8 cellular contexts compared by ENCODE assay signal in the genomic region with DNA sequence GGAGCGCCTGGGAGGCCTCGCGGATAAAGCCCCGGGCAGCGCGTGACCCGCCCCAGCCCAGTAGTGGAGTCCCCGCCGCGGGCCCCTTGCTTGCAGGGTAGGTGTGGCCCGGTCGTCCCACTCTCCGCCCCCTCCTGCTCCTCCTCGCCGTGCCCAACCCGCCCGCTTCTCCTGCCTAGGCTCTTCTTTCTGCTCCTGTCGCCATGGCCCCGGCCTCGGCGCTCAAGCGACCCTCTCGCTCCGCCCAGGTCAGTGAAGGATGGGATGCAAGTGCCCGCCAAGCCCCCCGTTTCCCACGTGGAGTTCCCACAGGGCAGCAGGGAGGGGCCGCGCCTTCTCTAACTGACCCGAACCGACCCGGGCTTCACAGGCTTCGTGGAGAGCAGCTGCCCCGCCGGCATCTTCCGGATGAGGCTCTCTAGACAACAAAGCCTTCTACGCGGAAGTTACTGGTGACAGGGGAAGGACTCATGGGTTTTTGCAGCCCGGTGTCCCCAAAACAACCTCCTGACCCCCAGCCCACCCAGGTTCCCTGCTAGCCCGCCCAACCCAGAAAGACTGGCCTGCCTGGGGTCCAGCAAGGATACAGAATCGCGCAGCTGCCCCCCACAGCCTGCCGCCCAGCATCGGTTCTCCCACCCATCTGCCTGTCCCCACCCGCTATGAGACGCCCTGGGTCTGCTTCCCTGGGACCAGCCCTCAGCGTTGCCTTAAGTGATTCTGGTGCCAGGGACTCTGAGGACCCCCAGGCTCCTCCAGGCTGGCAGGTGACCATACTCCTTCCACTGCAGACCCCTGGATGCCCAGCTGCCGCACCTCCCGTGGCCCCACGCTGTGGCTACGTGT. TPM values are rescaled to one million over a fixed set of nuclear protein-coding genes. Genes with fewer than 3 reads are reported as not detected.
DNase-seq lines count a peak whose midpoint lies in the region; ATAC-seq, FAIRE-seq and TF ChIP-seq lines count a peak whose summit lies in the region.

No MANE protein-coding gene starts in this region.

- H2BK15ac ChIP-seq in IMR-90 (ENCODE audit: low read depth, low read length) = no peak overlapping the region

- H3K56ac ChIP-seq in IMR-90 (ENCODE audit: extremely low read depth, insufficient read depth, low read length) = no peak overlapping the region

- ATAC-seq in CD4-positive, alpha-beta T cell (ENCODE audit: poor library complexity) = peak; percentile 92
- ATAC-seq in GM19468 (IDR thresholded peaks at IDR 0.05; ENCODE audit: extremely low read depth, unreplicated experiment) = peak; percentile 26
- peak; percentile 72 for ATAC-seq in IMR-90 (ENCODE audit: low read depth)
- ATAC-seq in pancreas = peak; percentile 35 to 87 (median 72)

- peak overlapping the region; percentile 89 for H2AFZ ChIP-seq in IMR-90 (replicated peaks; ENCODE audit: low read length, poor library complexity)

- CTCF ChIA-PET in CD4-positive, alpha-beta T cell (lab: Charles Lee) = interaction anchor here (0.7 to 1.2 kb wide), 2 partner anchors 782 to 1348 kb away, joined by 3 read pairs; a partner anchor contains a TSS
- CTCF ChIA-PET in IMR-90 (lab: Yijun Ruan, JAX) = no interaction called here

- no peak overlapping the region; the same call in 1 of the 2 replicates for H3K18ac ChIP-seq in IMR-90 (ENCODE audit: low read depth, low read length)

- H3K27me3 Mint-ChIP-seq in CD4-positive, alpha-beta T cell = no peaks in the 10 kb centered on the region
- peaks cover 32% of the 10 kb centered on the region for H3K27me3 Mint-ChIP-seq in type B pancreatic cell

- H3K4me1 Mint-ChIP-seq in CD4-positive, alpha-beta T cell (ENCODE audit: low read depth) = peaks cover 41% of the 10 kb centered on the region
- peaks cover 9% of the 10 kb centered on the region for H3K4me1 Mint-ChIP-seq in type B pancreatic cell (ENCODE audit: unreplicated experiment)

- peak overlapping the region; percentile 50 for H3K4me3 ChIP-seq in IMR-90 (ENCODE audit: insufficient read depth, low read depth, low read length)
- peak overlapping the region; percentile 59 for H3K4me3 ChIP-seq in fibroblast of pulmonary artery (replicated peaks; ENCODE audit: low read depth, low read length)
- H3K4me3 ChIP-seq in pancreas = peak overlapping the region in 3 of 4 donors; percentile 13 to 44 (median 18)

- TF ChIP-seq CTCF in CD4-positive, alpha-beta T cell (IDR thresholded peaks at IDR 0.05) = no peak
- no peak for TF ChIP-seq CTCF in IMR-90 (conservative IDR thresholded peaks at IDR 0.05; ENCODE audit: low read depth, low read length)
- TF ChIP-seq CTCF in fibroblast of pulmonary artery (IDR thresholded peaks at IDR 0.05; ENCODE audit: low read length, missing control alignments) = no peak
- no peak for TF ChIP-seq CTCF in pancreas (IDR thresholded peaks at IDR 0.05)
- TF ChIP-seq CTCF in type B pancreatic cell (conservative IDR thresholded peaks at IDR 0.05) = no peak

- DNase-seq in CD4-positive, alpha-beta T cell = peak; percentile 49 to 75 (median 62)
- no peak for DNase-seq in IMR-90
- DNase-seq in activated T-cell treated with anti-CD3 and anti-CD28 coated beads for 24 hours (ENCODE audit: low read depth) = peak; percentile 46
- peak; percentile 37 for DNase-seq in fibroblast of pulmonary artery (ENCODE audit: low read depth)
- DNase-seq in pancreas = peak in 5 of 6 donors; percentile 16 to 73 (median 34)
- DNase-seq in type B pancreatic cell (ENCODE audit: extremely low spot score, unreplicated experiment) = no peak
- DNase-seq in D341Med (ENCODE audit: low spot score) = no peak

- H4K8ac ChIP-seq in IMR-90 (ENCODE audit: low read depth in 2 of 2, low read length in 2 of 2) = no peak overlapping the region; a peak in 2 of 4 replicates

- no peak for FAIRE-seq in pancreas (lab: Jason Lieb, UNC)

- H3K4me1 ChIP-seq in IMR-90 (ENCODE audit: control insufficient read depth, insufficient read depth, low read length) = peaks cover 6% of the 10 kb centered on the region; the same call in 1 of the 2 replicates
- no peaks in the 10 kb centered on the region for H3K4me1 ChIP-seq in pancreas

- no peak overlapping the region for H3K23ac ChIP-seq in IMR-90 (ENCODE audit: low read depth, low read length)

- H3K9ac ChIP-seq in IMR-90 (ENCODE audit: low read depth, low read length) = peak overlapping the region; percentile 69; the same call in 1 of the 2 replicates

- no peaks in the 10 kb centered on the region; the same call in 1 of the 2 replicates for H3K9me1 ChIP-seq in IMR-90 (ENCODE audit: insufficient read depth, low read length)

- in situ Hi-C loops in IMR-90 (cut with MboI; ENCODE audit: low sequenced_read_pairs) = loop anchor here (10.0 kb wide), 1 partner anchor 1124 kb away; no protein-coding TSS in a partner anchor

- POLR2A ChIA-PET in CD4-positive, alpha-beta T cell (lab: Charles Lee) = interaction anchor here (1.0 to 2.2 kb wide), 7 partner anchors 28 to 1309 kb away, joined by 3 to 27 read pairs (median 6); a partner anchor contains a TSS
- POLR2A ChIA-PET in IMR-90 (lab: Charles Lee; ENCODE audit: unreplicated experiment) = no interaction called here

- 31% methylated on average over 31 of the region's 51 CpGs; no CpG with 5 or more reads in 1 of the 2 experiments for WGBS in IMR-90 (ENCODE audit: extremely low coverage in 2 of 2, insufficient read length in 1 of 2), 2 experiments
- 22% methylated on average over 50 to 51 of the region's 51 CpGs for WGBS in pancreas, 2 donors

- no peaks in the 10 kb centered on the region for H3K9me3 Mint-ChIP-seq in CD4-positive, alpha-beta T cell
- peaks cover 4% of the 10 kb centered on the region for H3K9me3 Mint-ChIP-seq in type B pancreatic cell

- no peak overlapping the region for H3K4ac ChIP-seq in IMR-90 (ENCODE audit: low read depth, low read length)

- H3K36me3 ChIP-seq in IMR-90 (ENCODE audit: control insufficient read depth, insufficient read depth, low read length) (no peaks in the 10 kb centered on the region), pancreas (no peaks in the 10 kb centered on the region)

- H4K5ac ChIP-seq in IMR-90 (ENCODE audit: low read depth, low read length) = peak overlapping the region; percentile 67; the same call in 1 of the 2 replicates

- no peak overlapping the region for H2BK20ac ChIP-seq in IMR-90 (ENCODE audit: low read depth, low read length)

- peak overlapping the region; percentile 75 for H3K27ac ChIP-seq in CD4-positive, alpha-beta T cell (ENCODE audit: low read depth, low read length)
- H3K27ac ChIP-seq in IMR-90 (ENCODE audit: insufficient read depth, low read length) = no peak overlapping the region
- no peak overlapping the region for H3K27ac ChIP-seq in pancreas

- no peak overlapping the region for H2BK5ac ChIP-seq in IMR-90 (ENCODE audit: low read depth, low read length, poor library complexity, severe bottlenecking)

- no peaks in the 10 kb centered on the region for H3K9me3 ChIP-seq in CD4-positive, alpha-beta T cell (ENCODE audit: control insufficient read depth, low read length)
- H3K9me3 ChIP-seq in IMR-90 (ENCODE audit: control insufficient read depth, insufficient read depth, low read length) = no peaks in the 10 kb centered on the region
- no peaks in the 10 kb centered on the region for H3K9me3 ChIP-seq in pancreas

- no peak overlapping the region for H2BK120ac ChIP-seq in IMR-90 (ENCODE audit: low read depth, low read length)

- peak overlapping the region; percentile 98 for H3K4me3 Mint-ChIP-seq in CD4-positive, alpha-beta T cell
- peak overlapping the region; percentile 89 for H3K4me3 Mint-ChIP-seq in type B pancreatic cell

- no peak for TF ChIP-seq POLR2A in IMR-90 (IDR thresholded peaks at IDR 0.05; ENCODE audit: low read depth, low read length)

- H3K79me1 ChIP-seq in IMR-90 (ENCODE audit: low read depth in 1 of 2, low read length in 2 of 2) = no peaks in the 10 kb centered on the region

- intact Hi-C loops in CD4-positive, alpha-beta T cell (cut with DNase I, micrococcal nuclease) = loop anchor here (1.0 to 10.0 kb wide), 5 partner anchors 32 to 1117 kb away; a partner anchor contains a TSS
- intact Hi-C loops in IMR-90 (cut with micrococcal nuclease) (loop anchor here (10.0 kb wide), 2 partner anchors 226 to 984 kb away; no protein-coding TSS in a partner anchor), pancreas (cut with DNase I) (loop anchor here in 2 of 3 donors (10.0 kb wide), 2 partner anchors 504 to 1344 kb away; no protein-coding TSS in a partner anchor)

- peak overlapping the region; percentile 68 for H2AK9ac ChIP-seq in IMR-90 (replicated peaks; ENCODE audit: low read depth, low read length, poor library complexity)

- no peak overlapping the region; the same call in 1 of the 2 replicates for H4K91ac ChIP-seq in IMR-90 (ENCODE audit: insufficient read depth, low read depth, low read length)

- no peak overlapping the region for H2AK5ac ChIP-seq in IMR-90 (ENCODE audit: low read depth, low read length)

- H3K4me2 ChIP-seq in IMR-90 (ENCODE audit: low read depth, low read length) = peak overlapping the region; percentile 90

- H3K27ac Mint-ChIP-seq in CD4-positive, alpha-beta T cell = peak overlapping the region; percentile 99
- H3K27ac Mint-ChIP-seq in type B pancreatic cell = no peak overlapping the region

- H3K36me3 Mint-ChIP-seq in CD4-positive, alpha-beta T cell (ENCODE audit: low read depth) = peaks cover 33% of the 10 kb centered on the region
- peaks cover 3% of the 10 kb centered on the region for H3K36me3 Mint-ChIP-seq in type B pancreatic cell

- dilution Hi-C loops in IMR-90 (cut with HindIII; ENCODE audit: low sequenced_read_pairs, unreplicated experiment) = no loop called here

- no TSS peak for BruUV-seq in IMR-90 (replicated peaks; lab: Mats Ljungman, UMichigan)

- no peak for TF ChIP-seq RAD21 in IMR-90 (IDR thresholded peaks at IDR 0.05; ENCODE audit: low read length)

- H3K14ac ChIP-seq in IMR-90 (replicated peaks; ENCODE audit: low read depth, low read length) = no peak overlapping the region

- H3K27me3 ChIP-seq in CD4-positive, alpha-beta T cell (ENCODE audit: control insufficient read depth, insufficient read depth, low read length) = no peaks in the 10 kb centered on the region
- H3K27me3 ChIP-seq in IMR-90 (ENCODE audit: control insufficient read depth, insufficient read depth, low read length) (peaks cover 35% of the 10 kb centered on the region), pancreas (no peaks in the 10 kb centered on the region)

- no peaks in the 10 kb centered on the region for H4K20me1 ChIP-seq in IMR-90 (ENCODE audit: insufficient read depth, low read length)

TF ChIP-seq in IMR-90, 13 proteins besides CTCF, POLR2A, EP300 and RAD21 (continues in another document):
- TF ChIP-seq SMC3 (IDR thresholded peaks at IDR 0.05; ENCODE audit: low read depth, low read length) = no peak
- no peak for TF ChIP-seq CEBPB (IDR thresholded peaks at IDR 0.05; ENCODE audit: low read depth, low read length)
- TF ChIP-seq RCOR1 (IDR thresholded peaks at IDR 0.05; ENCODE audit: insufficient replicate concordance, low read length) = no peak
- no peak for TF ChIP-seq BHLHE40 (IDR thresholded peaks at IDR 0.05; ENCODE audit: low read depth, low read length)

RNA-seq across cellular contexts. Expression of a gene that starts 32.9 kb away (rescaled TPM):
- 10 to 100 TPM; 53.1 to 54.2 TPM for total RNA-seq in CD4-positive, alpha-beta T cell
- total RNA-seq in IMR-90 (2012; rRNA removed) = 1.1 and 1.9 TPM in 2 replicates
- polyA plus RNA-seq in IMR-90 (2012; rRNA removed) = 2.5 and 3.9 TPM in 2 replicates
- 1.1 and 1.5 TPM in 2 replicates for polyA plus RNA-seq in IMR-90 (2012; cell fraction: cytosol; rRNA removed)
- 7.9 and 15.0 TPM in 2 replicates for polyA plus RNA-seq in IMR-90 (2012; cell fraction: nucleus; rRNA removed; ENCODE audit: low replicate concordance)
- total RNA-seq in pancreas = 1 to 10 TPM; 3.2 to 6.6 (median 4.2) TPM
- polyA plus RNA-seq in pancreas = 10 to 100 TPM; 10.5 to 24.3 TPM
- 14.0 and 19.0 TPM in 2 replicates for total RNA-seq in type B pancreatic cell (ENCODE audit: low replicate concordance)

Comparison
In these comparisons a context has a peak if more than half of its experiments do, and no peak if none do; other contexts are left out.
1. ATAC-seq: peak in every context shown above with its lines; median percentile 92 in CD4-positive, alpha-beta T cell; 72 in pancreas; 72 in IMR-90; 26 in GM19468.
2. DNase-seq: peak in CD4-positive, alpha-beta T cell (10 of 10), activated T-cell treated with anti-CD3 and anti-CD28 coated beads for 24 hours (single experiment), fibroblast of pulmonary artery (single experiment) and pancreas (5 of 6); none in IMR-90 (single experiment), type B pancreatic cell (single experiment) and D341Med (single experiment).
3. Peak in every context shown above with its lines, with median percentiles within 50 percentile points of each other: H3K4me3 ChIP-seq.